In the genomic region with DNA sequence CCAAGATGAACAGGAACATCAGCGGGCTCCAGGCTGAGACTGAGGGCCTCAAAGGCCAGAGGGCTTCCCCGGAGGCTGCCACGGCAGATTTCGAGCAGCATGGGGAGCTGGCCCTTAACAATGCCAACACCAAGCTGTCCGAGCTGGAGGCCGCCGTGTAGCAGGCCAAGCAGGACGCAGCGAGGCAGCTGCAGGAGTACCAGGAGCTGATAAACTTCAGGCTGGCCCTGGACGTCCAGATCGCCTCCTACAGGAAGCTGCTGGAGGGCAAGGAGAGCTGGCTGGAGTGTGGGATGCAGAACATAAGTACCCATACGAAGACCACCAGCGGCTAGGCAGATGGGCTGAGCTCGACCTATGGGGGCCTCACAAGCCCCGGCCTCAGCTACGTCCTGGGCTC, we compare ENCODE assay signal across 19 cellular contexts.
"Had no signal": no experiment of that assay in that cellular context is flagged by ENCODE, and none has a peak within 500 bp of the region (broad histone marks: within the 10 kb centered on the region; RNA-seq: fewer than 3 reads in every experiment).

No MANE protein-coding gene starts in this region.

- H3K9me3 ChIP-seq: SK-N-SH had no signal

- H3K9ac ChIP-seq: SK-N-SH had no signal

- H3K27ac ChIP-seq: RWPE1 had no signal

- ATAC-seq: Panc1 had no signal

- H3K4me2 ChIP-seq: SK-N-SH had no signal

- DNase-seq: KBM-7, NCI-H1092, NCI-H1105 treated with DMSO at 0.1 percent for 48 hours, NCI-H1417 treated with DMSO at 0.1 percent for 48 hours, NCI-H146, NCI-H187, NCI-H2029, NCI-H2081 treated with DMSO at 0.1 percent for 48 hours, NCI-H2171, NCI-H226, NCI-H446, NCI-H510A, NCI-H524 treated with DMSO at 0.1 percent for 48 hours, NCI-H69, NCI-H774, SHP77, SK-N-SH had no signal
